8 cellular contexts compared by ENCODE assay signal in genomic region chr4:70901607-70901983, GRCh38. TPM values are rescaled to one million over a fixed set of nuclear protein-coding genes. Genes with fewer than 3 reads are reported as not detected.
DNase-seq lines count a peak whose midpoint lies in the region; ATAC-seq and TF ChIP-seq lines count a peak whose summit lies in the region.

No MANE protein-coding gene starts in this region.

- peaks cover 48% of the 10 kb centered on the region for H3K79me2 ChIP-seq in DOHH2 (ENCODE audit: control insufficient read depth, low read length)

- H3K79me1 ChIP-seq in neuronal stem cell (ENCODE audit: low read depth, low read length), result peaks cover 2% of the 10 kb centered on the region

- H3K9ac ChIP-seq in neuronal stem cell (ENCODE audit: low read depth, low read length, poor library complexity), result peak overlapping the region; percentile 74

- H3K9me3 ChIP-seq in DOHH2 (ENCODE audit: control insufficient read depth, insufficient read depth, low read length), result no peaks in the 10 kb centered on the region
- peaks cover 0 to 15% of the 10 kb centered on the region in 2 donors for H3K9me3 ChIP-seq in neuronal stem cell (replicated peaks in 1 of 2; ENCODE audit: control insufficient read depth in 2 of 2, insufficient read depth in 1 of 2, low read depth in 1 of 2, low read length in 2 of 2)

- H4K91ac ChIP-seq in neuronal stem cell (ENCODE audit: low read depth, low read length, poor library complexity), result no peak overlapping the region

- H2BK120ac ChIP-seq in neuronal stem cell (ENCODE audit: low read depth, low read length), result no peak overlapping the region

- no peak overlapping the region for H2BK12ac ChIP-seq in neuronal stem cell (ENCODE audit: low read length)

- no peaks in the 10 kb centered on the region for H3K27me3 Mint-ChIP-seq in effector memory CD8-positive, alpha-beta T cell

- ATAC-seq in effector memory CD8-positive, alpha-beta T cell (replicated peaks), result no peak
- no peak for ATAC-seq in GM18498 (IDR thresholded peaks at IDR 0.05; ENCODE audit: unreplicated experiment)

- H3F3A ChIP-seq in DOHH2 (ENCODE audit: control insufficient read depth, insufficient read depth), result peaks cover 3% of the 10 kb centered on the region; the same call in 1 of the 2 replicates

- peak overlapping the region; percentile 93 to 96 for H3K27ac Mint-ChIP-seq in effector memory CD8-positive, alpha-beta T cell

- H3K4me1 Mint-ChIP-seq in effector memory CD8-positive, alpha-beta T cell (ENCODE audit: low read depth in 2 of 2), result peaks cover 17 to 18% of the 10 kb centered on the region in 2 donors

- H3K4ac ChIP-seq in neuronal stem cell (ENCODE audit: low read length), result no peak overlapping the region

- H3K18ac ChIP-seq in neuronal stem cell (ENCODE audit: low read length), result peak overlapping the region; percentile 90

- H3K9me3 Mint-ChIP-seq in effector memory CD8-positive, alpha-beta T cell, result no peaks in the 10 kb centered on the region

- H3K14ac ChIP-seq in neuronal stem cell (ENCODE audit: low read length), result no peak overlapping the region

- H2AK5ac ChIP-seq in neuronal stem cell (ENCODE audit: low read depth, low read length), result no peak overlapping the region

- H3K23ac ChIP-seq in neuronal stem cell (ENCODE audit: low read depth, low read length, poor library complexity), result peak overlapping the region; percentile 45

- H3K4me1 ChIP-seq in DOHH2 (ENCODE audit: control insufficient read depth, low read length), result peaks cover 36% of the 10 kb centered on the region
- H3K4me1 ChIP-seq in neuronal stem cell (ENCODE audit: control insufficient read depth in 2 of 2, insufficient read depth in 1 of 2, low read depth in 1 of 2, low read length in 2 of 2), result peaks cover 1 to 6% of the 10 kb centered on the region in 2 donors

- H2AFZ ChIP-seq in neuronal stem cell (ENCODE audit: low read length), result peak overlapping the region; percentile 91

- H3K4me2 ChIP-seq in DOHH2 (ENCODE audit: low read length) (peak overlapping the region; percentile 76), neuronal stem cell (ENCODE audit: insufficient read depth, low read length, poor library complexity, severe bottlenecking) (peak overlapping the region; percentile 65)

- no peaks in the 10 kb centered on the region for H3K27me3 ChIP-seq in DOHH2 (ENCODE audit: control insufficient read depth, low read length)
- H3K27me3 ChIP-seq in neuronal stem cell (ENCODE audit: control insufficient read depth in 3 of 3, insufficient read depth in 3 of 3, low read depth in 1 of 3, low read length in 3 of 3), result no peaks in the 10 kb centered on the region

- H3K36me3 ChIP-seq in DOHH2 (ENCODE audit: control insufficient read depth, low read length) (peaks cover 17% of the 10 kb centered on the region), neuronal stem cell (replicated peaks in 1 of 2; ENCODE audit: control insufficient read depth in 2 of 2, insufficient read depth in 2 of 2, low read length in 2 of 2) (peaks cover 13 to 21% of the 10 kb centered on the region in 2 donors)

- TF ChIP-seq CTCF in DOHH2 (IDR thresholded peaks at IDR 0.05; ENCODE audit: low read depth, low read length, poor library complexity, severe bottlenecking), result no peak

- peaks cover 4% of the 10 kb centered on the region for H3K36me3 Mint-ChIP-seq in effector memory CD8-positive, alpha-beta T cell (ENCODE audit: insufficient read depth)

- H3K4me3 ChIP-seq in DOHH2 (ENCODE audit: low read length), result peak overlapping the region; percentile 75
- peak overlapping the region; percentile 74 to 85 for H3K4me3 ChIP-seq in neuronal stem cell (ENCODE audit: low read length in 2 of 2)

- WGBS in neuronal stem cell (ENCODE audit: extremely low coverage in 2 of 2, insufficient read length in 2 of 2, insufficient replicate concordance in 1 of 2), 2 donors, result no CpG with 5 or more reads among the region's 8 CpGs

- peak; percentile 29 for DNase-seq in NAMALWA (ENCODE audit: low spot score)
- DNase-seq in effector memory CD8-positive, alpha-beta T cell, result no peak
- DNase-seq in neuronal stem cell (ENCODE audit: low spot score), result no peak
- DNase-seq in NCI-H774 (lab: John Stamatoyannopoulos, UW), result no peak
- no peak for DNase-seq in occipital lobe (lab: John Stamatoyannopoulos, UW)
- DNase-seq in NCI-H748 (lab: John Stamatoyannopoulos, UW; ENCODE audit: unreplicated experiment), result no peak

- peak overlapping the region; percentile 88 for H2BK5ac ChIP-seq in neuronal stem cell (ENCODE audit: low read length)

- H3K4me3 Mint-ChIP-seq in effector memory CD8-positive, alpha-beta T cell, result peak overlapping the region; percentile 99

- H4K20me1 ChIP-seq in DOHH2 (ENCODE audit: control insufficient read depth, insufficient read depth, low read depth, low read length), result no peaks in the 10 kb centered on the region

- no peak overlapping the region for H4K8ac ChIP-seq in neuronal stem cell (ENCODE audit: low read depth, low read length)

- H2BK15ac ChIP-seq in neuronal stem cell (ENCODE audit: low read length), result no peak overlapping the region

- H3K9me2 ChIP-seq in DOHH2 (replicated peaks; ENCODE audit: control insufficient read depth, low read length), result no peaks in the 10 kb centered on the region

- H3K27ac ChIP-seq in DOHH2 (ENCODE audit: low read depth, low read length) (peak overlapping the region; percentile 43; the same call in 1 of the 2 replicates), neuronal stem cell (replicated peaks; ENCODE audit: low read length) (no peak overlapping the region)

RNA-seq across cellular contexts. Expression of gene MOB1B, which starts 0.6 kb away (rescaled TPM):
- 15.8 TPM for polyA plus RNA-seq in neuronal stem cell (2013, experiment 1 of 2)
- polyA plus RNA-seq in neuronal stem cell (2013, experiment 2 of 2), result 17.0 TPM
- 39.6 TPM for total RNA-seq in occipital lobe
